ENCODE assay signal across 1 cellular context in the genomic region with DNA sequence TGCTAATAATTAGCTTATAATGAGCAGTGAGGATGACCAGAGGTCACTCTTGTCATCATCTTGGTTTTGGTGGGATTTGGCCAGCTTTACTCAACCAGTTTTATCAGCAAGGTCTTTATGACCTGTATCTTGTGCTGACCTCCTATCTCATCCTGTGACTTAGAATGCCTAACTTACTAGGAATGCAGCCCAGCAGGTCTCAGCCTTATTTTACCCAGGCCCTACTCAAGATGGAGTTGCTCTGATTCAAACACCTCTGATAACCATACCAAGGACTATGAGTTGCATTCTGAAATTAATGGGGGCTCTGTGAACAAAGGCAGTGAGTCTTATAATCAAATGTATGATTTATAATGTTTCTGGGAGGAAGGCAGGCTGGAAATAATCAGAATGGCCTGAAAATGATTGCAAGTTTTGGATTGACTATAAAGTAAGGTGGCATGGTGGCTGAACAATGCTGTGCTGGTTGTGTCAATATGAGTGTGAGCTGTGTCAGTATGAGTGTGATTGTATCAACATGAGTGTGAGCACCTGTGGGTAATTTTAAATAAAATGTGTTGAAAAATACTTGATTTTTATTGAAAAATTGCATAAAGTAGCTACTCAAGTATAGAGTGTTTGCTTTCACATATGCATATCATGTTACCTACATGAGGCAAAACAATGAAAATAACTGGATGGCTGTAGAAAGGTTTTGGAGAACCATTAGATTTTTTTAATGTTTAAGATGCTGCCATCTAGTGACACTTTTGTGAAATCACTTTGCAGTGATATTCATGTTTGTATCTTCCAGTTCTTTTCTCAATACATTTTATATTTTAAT.
TF ChIP-seq lines count a peak whose summit lies in the region.

No MANE protein-coding gene starts in this region.

TF ChIP-seq in HepG2, 621 proteins besides CTCF, POLR2A, EP300 and RAD21:
- TF ChIP-seq ZNF646 (CRISPR knock-in tag; IDR thresholded peaks at IDR 0.05) (0 out of 2 replicates have a peak, but pooled peaks have one; percentile 30), FOXA3 (CRISPR knock-in tag; IDR thresholded peaks at IDR 0.05) (peak; percentile 46; the same call in 1 of the 2 replicates), PPARG (CRISPR knock-in tag; conservative IDR thresholded peaks at IDR 0.05) (0 out of 2 replicates have a peak, but pooled peaks have one; percentile 34), RBM22 (optimal IDR thresholded peaks at IDR 0.05; ENCODE audit: low read length) (no peak), GATAD2A (CRISPR knock-in tag; IDR thresholded peaks at IDR 0.05) (0 out of 2 replicates have a peak, but pooled peaks have one; percentile 35), NFIC (IDR thresholded peaks at IDR 0.05; ENCODE audit: low read length) (no peak), SRF (IDR thresholded peaks at IDR 0.05; ENCODE audit: low read depth, low read length) (no peak), STAG1 (CRISPR knock-in tag; IDR thresholded peaks at IDR 0.05) (peak; percentile 77), FOXA1 (IDR thresholded peaks at IDR 0.05) (no peak), FOXA1 (CRISPR knock-in tag; IDR thresholded peaks at IDR 0.05) (peak; percentile 55; the same call in 1 of the 2 replicates), NR2C2 (CRISPR knock-in tag; IDR thresholded peaks at IDR 0.05; ENCODE audit: borderline replicate concordance) (0 out of 2 replicates have a peak, but pooled peaks have one; percentile 16), SMC3 (IDR thresholded peaks at IDR 0.05; ENCODE audit: low read length) (peak; percentile 48; the same call in 1 of the 2 replicates), SIX1 (CRISPR knock-in tag; IDR thresholded peaks at IDR 0.05; ENCODE audit: borderline replicate concordance) (peak; percentile 80; the same call in 1 of the 2 replicates)
- TF ChIP-seq, protein P1, sequence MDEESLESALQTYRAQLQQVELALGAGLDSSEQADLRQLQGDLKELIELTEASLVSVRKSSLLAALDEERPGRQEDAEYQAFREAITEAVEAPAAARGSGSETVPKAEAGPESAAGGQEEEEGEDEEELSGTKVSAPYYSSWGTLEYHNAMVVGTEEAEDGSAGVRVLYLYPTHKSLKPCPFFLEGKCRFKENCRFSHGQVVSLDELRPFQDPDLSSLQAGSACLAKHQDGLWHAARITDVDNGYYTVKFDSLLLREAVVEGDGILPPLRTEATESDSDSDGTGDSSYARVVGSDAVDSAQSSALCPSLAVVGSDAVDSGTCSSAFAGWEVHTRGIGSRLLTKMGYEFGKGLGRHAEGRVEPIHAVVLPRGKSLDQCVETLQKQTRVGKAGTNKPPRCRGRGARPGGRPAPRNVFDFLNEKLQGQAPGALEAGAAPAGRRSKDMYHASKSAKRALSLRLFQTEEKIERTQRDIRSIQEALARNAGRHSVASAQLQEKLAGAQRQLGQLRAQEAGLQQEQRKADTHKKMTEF (CRISPR knock-in tag; IDR thresholded peaks at IDR 0.05) = 0 out of 2 replicates have a peak, but pooled peaks have one; percentile 22
